1 cellular context compared by ENCODE assay signal in genomic region chr5:131164161-131164930, GRCh38.
TF ChIP-seq lines count a peak whose summit lies in the region.

No MANE protein-coding gene starts in this region.

TF ChIP-seq in HepG2, 621 proteins besides CTCF, POLR2A, EP300 and RAD21 (continued from another document and continues in another):
- TF ChIP-seq ZKSCAN5 (CRISPR knock-in tag; IDR thresholded peaks at IDR 0.05) (no peak), E2F5 (CRISPR knock-in tag; conservative IDR thresholded peaks at IDR 0.05) (peak; percentile 60; the same call in 1 of the 2 replicates), ZNF839 (CRISPR knock-in tag; IDR thresholded peaks at IDR 0.05; ENCODE audit: borderline replicate concordance) (no peak), FOXO1 (CRISPR knock-in tag; IDR thresholded peaks at IDR 0.05) (no peak), LBX2 (CRISPR knock-in tag; IDR thresholded peaks at IDR 0.05; ENCODE audit: borderline replicate concordance) (peak; percentile 48; the same call in 1 of the 2 replicates), NFE2L1 (CRISPR knock-in tag; IDR thresholded peaks at IDR 0.05; ENCODE audit: borderline replicate concordance) (no peak), FOXP4 (CRISPR knock-in tag; IDR thresholded peaks at IDR 0.05) (0 out of 2 replicates have a peak, but pooled peaks have one; percentile 13), ZNF564 (CRISPR knock-in tag; IDR thresholded peaks at IDR 0.05) (no peak; the same call in 1 of the 2 replicates), ZNF12 (CRISPR knock-in tag; IDR thresholded peaks at IDR 0.05) (peak; percentile 42; the same call in 1 of the 2 replicates), ATF6 (CRISPR knock-in tag; conservative IDR thresholded peaks at IDR 0.05) (0 out of 2 replicates have a peak, but pooled peaks have one; percentile 25), SATB2 (CRISPR knock-in tag; IDR thresholded peaks at IDR 0.05) (peak; percentile 80; the same call in 1 of the 2 replicates), ZNF576 (CRISPR knock-in tag; IDR thresholded peaks at IDR 0.05) (no peak), ZBTB10 (CRISPR knock-in tag; IDR thresholded peaks at IDR 0.05; ENCODE audit: borderline replicate concordance) (peak; percentile 77), ZSCAN21 (CRISPR knock-in tag; IDR thresholded peaks at IDR 0.05; ENCODE audit: borderline replicate concordance) (peak; percentile 14; the same call in 1 of the 2 replicates), ZNF274 (CRISPR knock-in tag; IDR thresholded peaks at IDR 0.05) (0 out of 2 replicates have a peak, but pooled peaks have one; percentile 26), GATA4 (IDR thresholded peaks at IDR 0.05; ENCODE audit: borderline replicate concordance, low read depth) (no peak), ZNF609 (CRISPR knock-in tag; IDR thresholded peaks at IDR 0.05; ENCODE audit: borderline replicate concordance) (0 out of 2 replicates have a peak, but pooled peaks have one; percentile 42), IKZF5 (CRISPR knock-in tag; IDR thresholded peaks at IDR 0.05) (no peak), PRDM15 (CRISPR knock-in tag; IDR thresholded peaks at IDR 0.05) (peak; percentile 61; the same call in 1 of the 2 replicates), ZNF572 (CRISPR knock-in tag; IDR thresholded peaks at IDR 0.05) (no peak), ZNF674 (CRISPR knock-in tag; IDR thresholded peaks at IDR 0.05; ENCODE audit: low read depth) (no peak), ZSCAN20 (CRISPR knock-in tag; IDR thresholded peaks at IDR 0.05; ENCODE audit: borderline replicate concordance) (peak; percentile 88), ZNF451 (CRISPR knock-in tag; IDR thresholded peaks at IDR 0.05) (peak; percentile 63; the same call in 1 of the 2 replicates), RBAK (CRISPR knock-in tag; IDR thresholded peaks at IDR 0.05) (no peak), HMGXB4 (CRISPR knock-in tag; IDR thresholded peaks at IDR 0.05; ENCODE audit: borderline replicate concordance in 1 of 2, low read depth in 1 of 2) (peak in 1 of 2 experiments; percentile 66; a peak in 3 of 4 replicates), GABPB1 (CRISPR knock-in tag; IDR thresholded peaks at IDR 0.05) (peak; percentile 60; the same call in 1 of the 2 replicates), CERS6 (CRISPR knock-in tag; IDR thresholded peaks at IDR 0.05) (peak; percentile 74; the same call in 1 of the 2 replicates), CCDC6 (CRISPR knock-in tag; IDR thresholded peaks at IDR 0.05) (no peak; the same call in 1 of the 2 replicates), ZNF670 (CRISPR knock-in tag; IDR thresholded peaks at IDR 0.05; ENCODE audit: borderline replicate concordance) (0 out of 2 replicates have a peak, but pooled peaks have one; percentile 47)
